ENCODE assay signal across 11 cellular contexts in genomic region chr4:13546374-13546854, GRCh38. TPM values are rescaled to one million over a fixed set of nuclear protein-coding genes. Genes with fewer than 3 reads are reported as not detected.
DNase-seq lines count a peak whose midpoint lies in the region; ATAC-seq, FAIRE-seq and TF ChIP-seq lines count a peak whose summit lies in the region.
"Had no signal": no experiment of that assay in that cellular context is flagged by ENCODE, and none has a peak within 500 bp of the region (broad histone marks: within the 10 kb centered on the region; RNA-seq: fewer than 3 reads in every experiment).

No MANE protein-coding gene starts in this region.

- TF ChIP-seq CTCF in Caco-2 (IDR thresholded peaks at IDR 0.05; ENCODE audit: insufficient read depth in 1 of 2, low read depth in 1 of 2, low read length in 1 of 2, severe bottlenecking in 1 of 2, unreplicated experiment in 1 of 2) (no peak), IMR-90 (conservative IDR thresholded peaks at IDR 0.05; ENCODE audit: low read depth, low read length) (no peak), neural cell (IDR thresholded peaks at IDR 0.05; ENCODE audit: poor library complexity, severe bottlenecking) (no peak), D721Med (IDR thresholded peaks at IDR 0.05; ENCODE audit: insufficient read depth, missing control alignments) (no peak)

- FAIRE-seq in D721Med (lab: Jason Lieb, UNC), result no peak

- no peak overlapping the region for H3K18ac ChIP-seq in IMR-90 (ENCODE audit: low read depth, low read length)

- H3K27me3 ChIP-seq in Caco-2 (replicated peaks; ENCODE audit: control insufficient read depth, insufficient read depth, low read length) (no peaks in the 10 kb centered on the region), IMR-90 (ENCODE audit: control insufficient read depth, insufficient read depth, low read length) (peaks cover 59% of the 10 kb centered on the region), neural cell (ENCODE audit: insufficient read depth, low read depth, low read length) (peaks cover 96% of the 10 kb centered on the region)

- no peak overlapping the region for H2BK5ac ChIP-seq in IMR-90 (ENCODE audit: low read depth, low read length, poor library complexity, severe bottlenecking)

- no peak for TF ChIP-seq RAD21 in IMR-90 (IDR thresholded peaks at IDR 0.05; ENCODE audit: low read length)
- TF ChIP-seq RAD21 in neural cell (conservative IDR thresholded peaks at IDR 0.05), result no peak

- H3K4me2 ChIP-seq in IMR-90 (ENCODE audit: low read depth, low read length), result no peak overlapping the region
- H3K4me2 ChIP-seq in neural cell (ENCODE audit: low read length), result no peak overlapping the region

- H3K4me3 Mint-ChIP-seq in Caco-2 (ENCODE audit: unreplicated experiment), result peak overlapping the region; percentile 80
- H3K4me3 Mint-ChIP-seq in effector memory CD8-positive, alpha-beta T cell, result peak overlapping the region; percentile 75 to 77

- no peak overlapping the region for H2AK5ac ChIP-seq in IMR-90 (ENCODE audit: low read depth, low read length)

- DNase-seq in Caco-2 (no peak), IMR-90 (no peak), D721Med (ENCODE audit: insufficient read length, low spot score) (no peak), NCI-H226 (no peak), cardiac septum (ENCODE audit: low spot score) (no peak)
- no peak for DNase-seq in effector memory CD8-positive, alpha-beta T cell
- DNase-seq: stimulated activated CD4-positive, alpha-beta T cell treated with anti-CD3 and anti-CD28 coated beads, Interleukin-4, amount 100 ng/mL, for 24 hours; uterus had no signal

- no peak for TF ChIP-seq EP300 in neural cell (conservative IDR thresholded peaks at IDR 0.05; ENCODE audit: poor library complexity, severe bottlenecking)

- no peak for TF ChIP-seq POLR2A in IMR-90 (IDR thresholded peaks at IDR 0.05; ENCODE audit: low read depth, low read length)

- no peaks in the 10 kb centered on the region for H3K36me3 ChIP-seq in Caco-2 (ENCODE audit: control insufficient read depth, insufficient read depth, low read length)
- H3K36me3 ChIP-seq in IMR-90 (ENCODE audit: control insufficient read depth, insufficient read depth, low read length), result no peaks in the 10 kb centered on the region
- H3K36me3 ChIP-seq in neural cell (ENCODE audit: insufficient read depth, low read length), result no peaks in the 10 kb centered on the region
- H3K36me3 ChIP-seq: cardiac muscle cell, uterus had no signal

- peaks cover 2% of the 10 kb centered on the region; the same call in 1 of the 2 replicates for H3K9me1 ChIP-seq in IMR-90 (ENCODE audit: insufficient read depth, low read length)

- WGBS in IMR-90 (ENCODE audit: extremely low coverage in 2 of 2, insufficient read length in 1 of 2), 2 experiments, result no CpG with 5 or more reads among the region's 14 CpGs

- H4K8ac ChIP-seq in IMR-90 (ENCODE audit: low read depth in 2 of 2, low read length in 2 of 2), result no peak overlapping the region

- BruUV-seq in Caco-2 (replicated peaks; lab: Mats Ljungman, UMichigan), result no TSS peak
- no TSS peak for BruUV-seq in IMR-90 (replicated peaks; lab: Mats Ljungman, UMichigan)

- no peak overlapping the region for H2BK120ac ChIP-seq in IMR-90 (ENCODE audit: low read depth, low read length)

- peak overlapping the region; percentile 55 for H2AK9ac ChIP-seq in IMR-90 (replicated peaks; ENCODE audit: low read depth, low read length, poor library complexity)

- intact Hi-C loops in Caco-2 (cut with micrococcal nuclease; ENCODE audit: unreplicated experiment), result loop anchor here (5.0 to 10.0 kb wide), 4 partner anchors 142 to 419 kb away; no protein-coding TSS in a partner anchor
- intact Hi-C loops in IMR-90 (cut with micrococcal nuclease), result loop anchor here (5.0 kb wide), 2 partner anchors 144 to 1779 kb away; no protein-coding TSS in a partner anchor
- intact Hi-C loops in cardiac septum (cut with DNase I), result loop anchor here (5.0 kb wide), 1 partner anchor 814 kb away; no protein-coding TSS in a partner anchor

- H3K4ac ChIP-seq in IMR-90 (ENCODE audit: low read depth, low read length), result no peak overlapping the region

- H3K56ac ChIP-seq in IMR-90 (ENCODE audit: extremely low read depth, insufficient read depth, low read length), result no peak overlapping the region

- H3K4me1 ChIP-seq in Caco-2, result no peaks in the 10 kb centered on the region
- H3K4me1 ChIP-seq in IMR-90 (ENCODE audit: control insufficient read depth, insufficient read depth, low read length), result no peaks in the 10 kb centered on the region; the same call in 1 of the 2 replicates

- H3K9me3 ChIP-seq in Caco-2 (no peaks in the 10 kb centered on the region), IMR-90 (ENCODE audit: control insufficient read depth, insufficient read depth, low read length) (peaks cover 11% of the 10 kb centered on the region), neural cell (ENCODE audit: low read length) (peaks cover 3% of the 10 kb centered on the region)
- H3K9me3 ChIP-seq: uterus had no signal

- no peak overlapping the region for H3K27ac Mint-ChIP-seq in Caco-2 (ENCODE audit: unreplicated experiment)
- no peak overlapping the region for H3K27ac Mint-ChIP-seq in effector memory CD8-positive, alpha-beta T cell

- H3F3A ChIP-seq in neural cell (ENCODE audit: insufficient read depth, low read length, poor library complexity, severe bottlenecking), result no peaks in the 10 kb centered on the region

- H3K9ac ChIP-seq in IMR-90 (ENCODE audit: low read depth, low read length) (no peak overlapping the region), neural cell (ENCODE audit: low read length) (no peak overlapping the region)

- H2BK15ac ChIP-seq in IMR-90 (ENCODE audit: low read depth, low read length), result no peak overlapping the region

- no peak overlapping the region for H4K91ac ChIP-seq in IMR-90 (ENCODE audit: insufficient read depth, low read depth, low read length)

- peaks cover 5% of the 10 kb centered on the region for H4K20me1 ChIP-seq in IMR-90 (ENCODE audit: insufficient read depth, low read length)
- H4K20me1 ChIP-seq in neural cell (ENCODE audit: insufficient read depth), result no peaks in the 10 kb centered on the region

- ATAC-seq in IMR-90 (ENCODE audit: low read depth), result no peak
- no peak for ATAC-seq in effector memory CD8-positive, alpha-beta T cell (replicated peaks)
- no peak for ATAC-seq in activated CD4-positive, CD25-positive, alpha-beta regulatory T cell treated with anti-CD3 and anti-CD28 coated beads, Interleukin-2, amount 50 U/mL, for 24 hours

- H3K36me3 Mint-ChIP-seq in Caco-2 (ENCODE audit: insufficient read depth, unreplicated experiment), result peaks cover 7% of the 10 kb centered on the region
- H3K36me3 Mint-ChIP-seq in effector memory CD8-positive, alpha-beta T cell (ENCODE audit: insufficient read depth), result peaks cover 15% of the 10 kb centered on the region

- H4K5ac ChIP-seq in IMR-90 (ENCODE audit: low read depth, low read length), result no peak overlapping the region

- CTCF ChIA-PET in Caco-2 (lab: Charles Lee), result no interaction called here
- CTCF ChIA-PET in IMR-90 (lab: Yijun Ruan, JAX), result no interaction called here

- no peaks in the 10 kb centered on the region for H3K79me2 ChIP-seq in neural cell (replicated peaks; ENCODE audit: insufficient read depth, low read length)

- dilution Hi-C loops in IMR-90 (cut with HindIII; ENCODE audit: low sequenced_read_pairs, unreplicated experiment), result no loop called here

- POLR2A ChIA-PET in Caco-2 (lab: Charles Lee), result no interaction called here
- POLR2A ChIA-PET in IMR-90 (lab: Charles Lee; ENCODE audit: unreplicated experiment), result no interaction called here

- no peaks in the 10 kb centered on the region for H3K9me3 Mint-ChIP-seq in Caco-2 (ENCODE audit: unreplicated experiment)
- no peaks in the 10 kb centered on the region for H3K9me3 Mint-ChIP-seq in effector memory CD8-positive, alpha-beta T cell

- in situ Hi-C loops in IMR-90 (cut with MboI; ENCODE audit: low sequenced_read_pairs), result loop anchor here (5.0 kb wide), 2 partner anchors 694 to 814 kb away; no protein-coding TSS in a partner anchor

- H3K4me3 ChIP-seq in Caco-2 (ENCODE audit: low read depth, low read length) (no peak overlapping the region), IMR-90 (ENCODE audit: insufficient read depth, low read depth, low read length) (no peak overlapping the region), neural cell (ENCODE audit: low read length) (no peak overlapping the region)

- H3K23ac ChIP-seq in IMR-90 (ENCODE audit: low read depth, low read length), result peak overlapping the region; percentile 56; the same call in 1 of the 2 replicates

- peaks cover 8% of the 10 kb centered on the region for H3K27me3 Mint-ChIP-seq in Caco-2 (ENCODE audit: insufficient read depth, unreplicated experiment)
- H3K27me3 Mint-ChIP-seq in effector memory CD8-positive, alpha-beta T cell, result peaks cover 72 to 88% of the 10 kb centered on the region in 2 donors

- H2AFZ ChIP-seq in IMR-90 (replicated peaks; ENCODE audit: low read length, poor library complexity) (peak overlapping the region; percentile 81), neural cell (ENCODE audit: low read depth, low read length) (no peak overlapping the region)

- H3K79me1 ChIP-seq in IMR-90 (ENCODE audit: low read depth in 1 of 2, low read length in 2 of 2), result no peaks in the 10 kb centered on the region

- H3K9me2 ChIP-seq in neural cell (ENCODE audit: insufficient read depth, low read length), result no peaks in the 10 kb centered on the region

- H2BK20ac ChIP-seq in IMR-90 (ENCODE audit: low read depth, low read length), result no peak overlapping the region; the same call in 1 of the 2 replicates

- no peak overlapping the region for H3K14ac ChIP-seq in IMR-90 (replicated peaks; ENCODE audit: low read depth, low read length)

- H3K27ac ChIP-seq in IMR-90 (ENCODE audit: insufficient read depth, low read length), result no peak overlapping the region
- H3K27ac ChIP-seq in neural cell (ENCODE audit: low read length), result no peak overlapping the region
- H3K27ac ChIP-seq: cardiac muscle cell had no signal

- no peaks in the 10 kb centered on the region for H3K4me1 Mint-ChIP-seq in Caco-2 (ENCODE audit: low read depth, unreplicated experiment)
- H3K4me1 Mint-ChIP-seq in effector memory CD8-positive, alpha-beta T cell (ENCODE audit: low read depth in 2 of 2), result peaks cover 22 to 28% of the 10 kb centered on the region in 2 donors

TF ChIP-seq in IMR-90, 13 proteins besides CTCF, POLR2A, EP300 and RAD21 (continues in another document):
- TF ChIP-seq SMC3 (IDR thresholded peaks at IDR 0.05; ENCODE audit: low read depth, low read length), result no peak

TF ChIP-seq in neural cell, 6 proteins besides CTCF, POLR2A, EP300 and RAD21:
- TF ChIP-seq MXI1 (conservative IDR thresholded peaks at IDR 0.05; ENCODE audit: poor library complexity, severe bottlenecking), result no peak
- TF ChIP-seq EZH2 (IDR thresholded peaks at IDR 0.05; ENCODE audit: borderline replicate concordance, insufficient read depth, low read length, poor library complexity, severe bottlenecking), result no peak
- TF ChIP-seq TAF1 (IDR thresholded peaks at IDR 0.05; ENCODE audit: low read depth), result no peak
- peak; percentile 46 for TF ChIP-seq POLR2AphosphoS5 (IDR thresholded peaks at IDR 0.05)

RNA-seq across cellular contexts. Expression of gene NKX3-2, which starts 2.1 kb away (rescaled TPM):
- total RNA-seq in Caco-2 (2022) (1.7 and 2.4 TPM in 2 replicates), IMR-90 (2012; rRNA removed) (under 0.01 TPM in 1 of 2 replicates, not detected in the other), cardiac septum (0.30 TPM)
- polyA plus RNA-seq in IMR-90 (2012; rRNA removed) (0.05 and 0.09 TPM in 2 replicates), neural cell (not detected in 2 replicates)
- 0.02 and 0.08 TPM in 2 replicates for polyA plus RNA-seq in IMR-90 (2012; cell fraction: cytosol; rRNA removed)
- polyA plus RNA-seq in IMR-90 (2012; cell fraction: nucleus; rRNA removed; ENCODE audit: low replicate concordance), result 0.17 and 0.25 TPM in 2 replicates
- polyA minus RNA-seq in neural cell, result not detected in 2 replicates
- polyA plus RNA-seq: cardiac muscle cell had no signal
